Comparison of ENCODE assay signal across 8 cellular contexts in the genomic region with DNA sequence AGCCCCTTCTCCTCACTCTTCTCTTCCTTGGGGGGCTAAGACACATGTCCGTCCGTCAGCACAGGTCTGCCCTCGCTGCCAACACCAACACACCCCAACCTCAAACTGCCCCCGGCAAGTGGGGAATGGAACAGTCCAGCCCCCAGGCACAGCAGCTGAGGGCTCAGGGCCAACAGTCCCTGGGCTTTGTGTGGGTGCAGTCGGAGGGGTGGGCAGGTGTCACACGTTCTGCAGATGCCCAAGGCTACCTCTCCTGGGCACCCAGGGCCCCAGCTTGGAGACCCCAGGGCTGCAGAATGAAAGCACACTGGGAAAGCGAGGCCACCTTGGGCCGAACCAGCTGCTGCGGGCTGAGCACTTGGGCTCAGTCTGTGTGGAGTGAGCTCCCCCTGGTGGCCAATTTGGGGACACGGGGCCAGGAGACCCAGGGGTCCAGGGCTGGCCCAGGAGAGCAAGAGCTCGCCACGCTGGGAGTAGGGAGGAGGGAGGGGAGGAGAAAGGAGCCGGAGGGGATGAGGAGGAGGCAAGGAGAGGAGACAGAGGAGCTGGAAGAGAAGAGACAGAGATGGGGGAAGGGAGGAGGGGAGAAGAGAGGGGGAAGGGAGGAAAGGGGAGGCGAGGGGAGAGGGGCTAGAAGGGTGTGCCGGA. TPM values are rescaled to one million over a fixed set of nuclear protein-coding genes. Genes with fewer than 3 reads are reported as not detected.
DNase-seq lines count a peak whose midpoint lies in the region; ATAC-seq, FAIRE-seq and TF ChIP-seq lines count a peak whose summit lies in the region.

No MANE protein-coding gene starts in this region.

- H3K9me3 ChIP-seq in AG04450 (ENCODE audit: control insufficient read depth, insufficient read depth, low read length), result peaks cover 4% of the 10 kb centered on the region; the same call in 1 of the 2 replicates

- peak; percentile 74 for FAIRE-seq in GM18507 (lab: Jason Lieb, UNC)

- CTCF ChIA-PET in AG04450 (lab: Charles Lee), result interaction anchor here (0.5 to 5.4 kb wide), 25 partner anchors 11 to 1007 kb away, joined by 3 to 68 read pairs (median 5); a partner anchor contains a TSS

- TF ChIP-seq CTCF in AG04450 (IDR thresholded peaks at IDR 0.05; ENCODE audit: low read depth, low read length), result peak; percentile 87

- POLR2A ChIA-PET in AG04450 (lab: Yijun Ruan, JAX), result interaction anchor here (0.6 to 1.3 kb wide), 4 partner anchors 12 to 335 kb away, joined by 3 to 9 read pairs (median 6); a partner anchor contains a TSS

- no peak for ATAC-seq in GM21619 (IDR thresholded peaks at IDR 0.05; ENCODE audit: unreplicated experiment)

- peak; percentile 36 for DNase-seq in AG04450 (ENCODE audit: low read depth, low spot score)
- DNase-seq in GM18507 (ENCODE audit: extremely low spot score, insufficient read length, low read depth), result peak; percentile 86
- DNase-seq in NCI-H510A treated with DMSO at 0.1 percent for 48 hours (lab: John Stamatoyannopoulos, UW), result peak; percentile 18
- peak; percentile 54 for DNase-seq in activated CD8-positive, alpha-beta memory T cell treated with anti-CD3 and anti-CD28 coated beads, Interleukin-2, amount 50 U/mL, for 24 hours (ENCODE audit: extremely low read depth)
- peak; percentile 100 for DNase-seq in epidermal melanocyte (ENCODE audit: insufficient read length, low spot score)
- DNase-seq in midbrain (lab: John Stamatoyannopoulos, UW), result peak; percentile 67
- DNase-seq in stimulated activated CD8-positive, alpha-beta memory T cell treated with anti-CD3 and anti-CD28 coated beads, Interleukin-4, amount 100 ng/mL, for 24 hours (ENCODE audit: low read depth), result peak; percentile 64

- no peak overlapping the region for H3K4me3 ChIP-seq in AG04450 (ENCODE audit: low read depth, low read length)

- H3K27ac ChIP-seq in AG04450 (ENCODE audit: low read depth, low read length), result no peak overlapping the region

- H3K27me3 ChIP-seq in AG04450 (ENCODE audit: control insufficient read depth, insufficient read depth, low read length), result no peaks in the 10 kb centered on the region

RNA-seq across cellular contexts. Expression of a gene that starts 14.0 kb away (rescaled TPM):
- 2.7 and 2.8 TPM in 2 replicates for polyA plus RNA-seq in AG04450 (2011; rRNA removed)
- 1.9 and 3.4 TPM in 2 replicates for polyA minus RNA-seq in AG04450 (2011; rRNA and poly(A)+ RNA removed)

RNA-seq across cellular contexts. Expression of a gene that starts 22.2 kb away (rescaled TPM):
- 5.4 and 8.4 TPM in 2 replicates for polyA plus RNA-seq in AG04450 (2011; rRNA removed)
- 7.1 and 9.0 TPM in 2 replicates for polyA minus RNA-seq in AG04450 (2011; rRNA and poly(A)+ RNA removed)

RNA-seq across cellular contexts. Expression of a gene that starts 37.3 kb away (rescaled TPM):
- 3.4 and 4.4 TPM in 2 replicates for polyA plus RNA-seq in AG04450 (2011; rRNA removed)
- polyA minus RNA-seq in AG04450 (2011; rRNA and poly(A)+ RNA removed), result 2.7 and 3.0 TPM in 2 replicates

RNA-seq across cellular contexts. Expression of a gene that starts 59.3 kb away (rescaled TPM):
- polyA plus RNA-seq in AG04450 (2011; rRNA removed), result 30.8 and 54.5 TPM in 2 replicates
- polyA minus RNA-seq in AG04450 (2011; rRNA and poly(A)+ RNA removed), result 8.1 TPM in 2 replicates

Comparison
In these comparisons a context has a peak if more than half of its experiments do, and no peak if none do; other contexts are left out.
1. DNase-seq: peak in every context shown above with its lines; median percentile 100 in epidermal melanocyte; 86 in GM18507; 67 in midbrain; 64 in stimulated activated CD8-positive, alpha-beta memory T cell treated with anti-CD3 and anti-CD28 coated beads, Interleukin-4, amount 100 ng/mL, for 24 hours; 54 in activated CD8-positive, alpha-beta memory T cell treated with anti-CD3 and anti-CD28 coated beads, Interleukin-2, amount 50 U/mL, for 24 hours; 36 in AG04450; 18 in NCI-H510A treated with DMSO at 0.1 percent for 48 hours.